In the genomic region with DNA sequence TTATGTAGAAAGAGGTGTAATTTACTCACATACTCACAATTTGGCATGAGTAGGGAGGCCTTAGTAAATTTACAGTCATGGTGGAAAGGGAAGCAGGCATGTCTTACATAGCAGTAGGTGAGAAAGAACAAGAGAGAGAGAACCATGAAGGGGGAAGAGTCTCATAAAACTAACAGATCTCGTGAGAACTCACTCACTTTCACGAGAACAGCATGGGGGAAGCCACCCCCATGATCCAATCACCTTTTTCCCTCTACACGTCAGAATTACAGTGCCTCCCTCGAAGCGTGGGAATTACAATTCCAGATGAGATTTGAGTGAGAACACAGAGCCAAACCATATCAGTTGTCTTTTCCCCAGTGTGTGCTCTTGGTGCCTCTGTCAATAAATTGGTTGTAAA, we compare ENCODE assay signal across 1 cellular context.
TF ChIP-seq lines count a peak whose summit lies in the region.

No MANE protein-coding gene starts in this region.

TF ChIP-seq in WTC11, 78 proteins besides CTCF, POLR2A, EP300 and RAD21 (continued from another document):
- TF ChIP-seq, protein P1, sequence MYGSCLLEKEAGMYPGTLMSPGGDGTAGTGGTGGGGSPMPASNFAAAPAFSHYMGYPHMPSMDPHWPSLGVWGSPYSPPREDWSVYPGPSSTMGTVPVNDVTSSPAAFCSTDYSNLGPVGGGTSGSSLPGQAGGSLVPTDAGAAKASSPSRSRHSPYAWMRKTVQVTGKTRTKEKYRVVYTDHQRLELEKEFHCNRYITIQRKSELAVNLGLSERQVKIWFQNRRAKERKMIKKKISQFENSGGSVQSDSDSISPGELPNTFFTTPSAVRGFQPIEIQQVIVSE (CRISPR knock-in tag; IDR thresholded peaks at IDR 0.05; ENCODE audit: borderline replicate concordance) = no peak
- TF ChIP-seq NFE2L1 (CRISPR knock-in tag; IDR thresholded peaks at IDR 0.05) (no peak), SOX15 (CRISPR knock-in tag; IDR thresholded peaks at IDR 0.05) (no peak)
TF ChIP-seq in WTC11: peak in this region for 0.
